Comparison of ENCODE assay signal across 13 cellular contexts in genomic region chr1:205444300-205444930, GRCh38. TPM values are rescaled to one million over a fixed set of nuclear protein-coding genes. Genes with fewer than 3 reads are reported as not detected.
DNase-seq lines count a peak whose midpoint lies in the region; ATAC-seq and TF ChIP-seq lines count a peak whose summit lies in the region.
"Had no signal": no experiment of that assay in that cellular context is flagged by ENCODE, and none has a peak within 500 bp of the region (broad histone marks: within the 10 kb centered on the region; RNA-seq: fewer than 3 reads in every experiment).

No MANE protein-coding gene starts in this region.

- no peaks in the 10 kb centered on the region for H3K9me3 Mint-ChIP-seq in central memory CD8-positive, alpha-beta T cell
- H3K9me3 Mint-ChIP-seq in mesothelial cell of epicardium, result no peaks in the 10 kb centered on the region
- H3K9me3 Mint-ChIP-seq: activated T-cell treated with anti-CD3 and anti-CD28 coated beads, Interleukin-2, amount 50 U/mL, for 4 hours had no signal

- peaks cover 3 to 13% of the 10 kb centered on the region in 2 donors for H3K4me1 ChIP-seq in thoracic aorta (ENCODE audit: control insufficient read depth in 1 of 2, low read depth in 2 of 2)

- H3K36me3 Mint-ChIP-seq in central memory CD8-positive, alpha-beta T cell (ENCODE audit: insufficient read depth), result no peaks in the 10 kb centered on the region
- no peaks in the 10 kb centered on the region for H3K36me3 Mint-ChIP-seq in mesothelial cell of epicardium

- DNase-seq in MG63 (peak; percentile 79), mesothelial cell of epicardium (ENCODE audit: low spot score in 2 of 2, unreplicated experiment in 2 of 2) (no peak), thoracic aorta (ENCODE audit: low spot score) (no peak), NCI-H524 treated with DMSO at 0.1 percent for 48 hours (lab: John Stamatoyannopoulos, UW) (no peak), COLO668 (lab: John Stamatoyannopoulos, UW; ENCODE audit: unreplicated experiment) (no peak)
- no peak for DNase-seq in central memory CD8-positive, alpha-beta T cell (ENCODE audit: low spot score in 2 of 2)
- DNase-seq: activated CD4-positive, CD25-positive, alpha-beta regulatory T cell treated with anti-CD3 and anti-CD28 coated beads, Interleukin-2, amount 50 U/mL, for 72 hours; activated T-cell treated with anti-CD3 and anti-CD28 coated beads, Interleukin-2, amount 50 U/mL, for 4 hours; NCI-H2081 treated with DMSO at 0.1 percent for 48 hours; SW 1271 had no signal

- peak overlapping the region; percentile 44 for H3K27ac Mint-ChIP-seq in central memory CD8-positive, alpha-beta T cell (ENCODE audit: low read depth)
- H3K27ac Mint-ChIP-seq in mesothelial cell of epicardium, result peak overlapping the region; percentile 39

- no peak overlapping the region for H3K27ac ChIP-seq in thoracic aorta

- H3K27me3 ChIP-seq in MG63 (no peaks in the 10 kb centered on the region), thoracic aorta (replicated peaks; ENCODE audit: insufficient read depth) (no peaks in the 10 kb centered on the region)

- TF ChIP-seq CTCF in mesothelial cell of epicardium (IDR thresholded peaks at IDR 0.05; ENCODE audit: unreplicated experiment), result no peak
- TF ChIP-seq CTCF in thoracic aorta (IDR thresholded peaks at IDR 0.05), result no peak

- H3K9me3 ChIP-seq in MG63, result no peaks in the 10 kb centered on the region
- H3K9me3 ChIP-seq in thoracic aorta, result no peaks in the 10 kb centered on the region

- no peak overlapping the region for H3K4me3 Mint-ChIP-seq in central memory CD8-positive, alpha-beta T cell
- no peak overlapping the region for H3K4me3 Mint-ChIP-seq in mesothelial cell of epicardium
- H3K4me3 Mint-ChIP-seq: activated T-cell treated with anti-CD3 and anti-CD28 coated beads, Interleukin-2, amount 50 U/mL, for 4 hours had no signal

- H3K4me1 Mint-ChIP-seq in central memory CD8-positive, alpha-beta T cell, result peaks cover 29% of the 10 kb centered on the region
- H3K4me1 Mint-ChIP-seq in mesothelial cell of epicardium, result peaks cover 74% of the 10 kb centered on the region

- H3K36me3 ChIP-seq in MG63 (no peaks in the 10 kb centered on the region), thoracic aorta (no peaks in the 10 kb centered on the region)

- no peak for ATAC-seq in central memory CD8-positive, alpha-beta T cell (replicated peaks; ENCODE audit: extremely low read depth, poor library complexity, severe bottlenecking)
- ATAC-seq in thoracic aorta (ENCODE audit: insufficient number of reproducible peaks, low FRiP score, low read depth), result no peak
- ATAC-seq in GM19455 (IDR thresholded peaks at IDR 0.05; ENCODE audit: unreplicated experiment), result no peak
- ATAC-seq: activated T-cell treated with anti-CD3 and anti-CD28 coated beads, Interleukin-2, amount 50 U/mL, for 4 hours had no signal

- no peaks in the 10 kb centered on the region for H3K27me3 Mint-ChIP-seq in central memory CD8-positive, alpha-beta T cell
- H3K27me3 Mint-ChIP-seq in mesothelial cell of epicardium (ENCODE audit: low read depth), result no peaks in the 10 kb centered on the region

- H3K4me3 ChIP-seq in MG63 (peak overlapping the region; percentile 17), thoracic aorta (peak overlapping the region; percentile 67)
- H3K4me3 ChIP-seq: lung had no signal

RNA-seq across cellular contexts. Expression of gene BLACAT1, which starts 11.4 kb away (rescaled TPM):
- not detected in 2 replicates for total RNA-seq in MG63 (2014; rRNA removed; shearing (Covaris generic); ENCODE audit: low replicate concordance)
- 0.66 to 0.74 TPM (median 0.72 TPM) in 3 replicates for total RNA-seq in mesothelial cell of epicardium
- total RNA-seq in thoracic aorta, result not detected
- total RNA-seq: LHCN-M2 had no signal

RNA-seq across cellular contexts. Expression of gene LEMD1, which starts 22.6 kb away (rescaled TPM):
- total RNA-seq in MG63 (2014; rRNA removed; shearing (Covaris generic); ENCODE audit: low replicate concordance), result not detected in 2 replicates
- total RNA-seq in mesothelial cell of epicardium, result 1.3 to 1.9 TPM (median 1.6 TPM) in 3 replicates
- not detected for total RNA-seq in thoracic aorta
- total RNA-seq: LHCN-M2 had no signal
